9 cellular contexts compared by ENCODE assay signal in the genomic region with DNA sequence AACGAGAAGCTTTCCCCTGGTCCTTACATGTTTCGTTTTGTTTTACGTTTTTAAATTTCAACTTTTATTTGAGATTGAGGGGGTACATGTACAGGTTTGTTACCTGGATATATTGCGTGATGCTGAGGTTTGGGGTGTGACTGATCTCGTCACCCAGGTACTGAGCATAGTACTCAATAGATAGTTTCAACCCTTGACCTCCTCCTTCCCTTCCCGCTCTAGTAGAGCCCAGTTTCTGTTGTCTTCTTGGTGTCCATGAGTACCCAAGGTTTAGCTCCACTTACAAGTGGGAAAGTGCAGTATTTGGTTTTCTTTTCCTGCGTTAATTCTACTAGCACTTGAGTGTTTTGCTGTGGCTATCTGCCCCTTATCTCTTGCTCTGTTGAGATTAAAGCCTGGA. TPM values are rescaled to one million over a fixed set of nuclear protein-coding genes. Genes with fewer than 3 reads are reported as not detected.
A peak's percentile ranks its signal among the peaks of the same experiment; 100 is the strongest.
DNase-seq lines count a peak whose midpoint lies in the region; ATAC-seq, FAIRE-seq and TF ChIP-seq lines count a peak whose summit lies in the region.
"Had no signal": no experiment of that assay in that cellular context is flagged by ENCODE, and none has a peak within 500 bp of the region (broad histone marks: within the 10 kb centered on the region; RNA-seq: fewer than 3 reads in every experiment).

No MANE protein-coding gene starts in this region.

- H3K36me3 ChIP-seq in SK-N-MC (ENCODE audit: insufficient read depth, low read length) (no peaks in the 10 kb centered on the region), sigmoid colon (peaks cover 0 to 19% (median 5%) of the 10 kb centered on the region in 4 donors)

- H3K9ac ChIP-seq in SK-N-MC (ENCODE audit: insufficient read length), result peak overlapping the region; percentile 90

- intact Hi-C loops in sigmoid colon (cut with DNase I), result loop anchor here (5.0 to 10.0 kb wide), 2 partner anchors 127 to 229 kb away; partner anchors contain the start of genes MCOLN1, PET100 and XAB2

- no peak for TF ChIP-seq EP300 in sigmoid colon (IDR thresholded peaks at IDR 0.05)

- ATAC-seq in GM21619 (IDR thresholded peaks at IDR 0.05; ENCODE audit: unreplicated experiment) (no peak), HG02852 (IDR thresholded peaks at IDR 0.05; ENCODE audit: unreplicated experiment) (no peak)

- H3K9me3 ChIP-seq in SK-N-MC (ENCODE audit: low read depth, low read length), result no peaks in the 10 kb centered on the region
- no peaks in the 10 kb centered on the region for H3K9me3 ChIP-seq in sigmoid colon

- H3K4me3 ChIP-seq in SK-N-MC (peak overlapping the region; percentile 96), fibroblast of villous mesenchyme (ENCODE audit: low read depth, low read length) (peak overlapping the region; percentile 94), sigmoid colon (peak overlapping the region; percentile 82 to 98 (median 87))

- DNase-seq in GM18507 (ENCODE audit: extremely low spot score, insufficient read length, low read depth) (no peak), SK-N-MC (ENCODE audit: low read depth, low spot score) (no peak), fibroblast of villous mesenchyme (ENCODE audit: low read depth) (peak; percentile 24), sigmoid colon (no peak), NCI-H1417 treated with DMSO at 0.1 percent for 48 hours (lab: John Stamatoyannopoulos, UW) (no peak)
- no peak for DNase-seq in stimulated activated CD4-positive, alpha-beta T cell treated with anti-CD3 and anti-CD28 coated beads, Interleukin-12 subunit alpha, Interleukin-12 subunit beta, amount 100 ng/mL, for 4 hours

- TF ChIP-seq POLR2A in sigmoid colon (IDR thresholded peaks at IDR 0.05), result no peak

- TF ChIP-seq CTCF in fibroblast of villous mesenchyme (IDR thresholded peaks at IDR 0.05; ENCODE audit: insufficient read depth, low read depth, low read length), result no peak
- TF ChIP-seq CTCF in sigmoid colon (IDR thresholded peaks at IDR 0.05), result no peak

- 4 to 26% methylated on average over 7 of the region's 7 CpGs for WGBS in sigmoid colon, 2 donors

- no peaks in the 10 kb centered on the region for H3K27me3 ChIP-seq in sigmoid colon

- H3K27ac ChIP-seq in SK-N-MC (no peak overlapping the region), sigmoid colon (peak overlapping the region in 2 of 4 donors; percentile 78 to 81)

- peak; percentile 54 for FAIRE-seq in GM18507 (lab: Jason Lieb, UNC)
- FAIRE-seq: colon had no signal

- H3K4me1 ChIP-seq in sigmoid colon, result peaks cover 0 to 51% (median 43%) of the 10 kb centered on the region in 4 donors

RNA-seq across cellular contexts. Expression of gene ARHGEF18, which starts 47.1 kb away (rescaled TPM):
- total RNA-seq in fibroblast of villous mesenchyme (30.9 and 35.0 TPM in 2 replicates), sigmoid colon (10 to 100 TPM; 20.4 to 51.2 (median 36.9) TPM)
- polyA plus RNA-seq in sigmoid colon, result 10 to 100 TPM; 21.6 to 76.6 (median 55.9) TPM
